19 cellular contexts compared by ENCODE assay signal in genomic region chr1:205575294-205575885, GRCh38. TPM values are rescaled to one million over a fixed set of nuclear protein-coding genes. Genes with fewer than 3 reads are reported as not detected.
DNase-seq lines count a peak whose midpoint lies in the region; ATAC-seq and TF ChIP-seq lines count a peak whose summit lies in the region.
"Had no signal": no experiment of that assay in that cellular context is flagged by ENCODE, and none has a peak within 500 bp of the region (broad histone marks: within the 10 kb centered on the region; RNA-seq: fewer than 3 reads in every experiment).

No MANE protein-coding gene starts in this region.

- ATAC-seq in mucosa of descending colon (peak; percentile 58), right cardiac atrium (no peak)

- peak in 2 of 3 donors; percentile 4 to 32 for DNase-seq in Peyer's patch
- peak; percentile 9 for DNase-seq in coronary artery (ENCODE audit: low spot score)
- DNase-seq in mucosa of descending colon = no peak
- DNase-seq in suprapubic skin (ENCODE audit: low spot score in 2 of 2) = peak; percentile 24 to 57
- DNase-seq in NCI-H226 = no peak
- no peak for DNase-seq in right cardiac atrium
- DNase-seq in DMS153 treated with DMSO at 0.1 percent for 48 hours (lab: John Stamatoyannopoulos, UW; ENCODE audit: unreplicated experiment) = no peak
- no peak for DNase-seq in anterior cingulate cortex (lab: John Stamatoyannopoulos, UW)
- DNase-seq: CD4-positive, alpha-beta memory T cell; IMR-90; Kasumi-1; MV-4-11; NCI-H1417 treated with DMSO at 0.1 percent for 48 hours; NCI-H2029; NCI-H524 treated with DMSO at 0.1 percent for 48 hours; OCI-M1; SJCRH30 had no signal

- no peak for TF ChIP-seq POLR2A in Peyer's patch (IDR thresholded peaks at IDR 0.05)
- TF ChIP-seq POLR2A in suprapubic skin (IDR thresholded peaks at IDR 0.05) = no peak

- no peaks in the 10 kb centered on the region for H3K27me3 ChIP-seq in Peyer's patch
- peaks cover 32% of the 10 kb centered on the region for H3K27me3 ChIP-seq in suprapubic skin
- H3K27me3 ChIP-seq in right cardiac atrium (ENCODE audit: control insufficient read depth, insufficient read depth) = no peaks in the 10 kb centered on the region

- no peak for TF ChIP-seq EP300 in suprapubic skin (IDR thresholded peaks at IDR 0.05)

- H3K27ac ChIP-seq in Peyer's patch (no peak overlapping the region), coronary artery (no peak overlapping the region), suprapubic skin (no peak overlapping the region), right cardiac atrium (ENCODE audit: low read length) (no peak overlapping the region)
- H3K27ac ChIP-seq: RWPE1, SJCRH30 had no signal

- no peaks in the 10 kb centered on the region for H3K4me1 ChIP-seq in Peyer's patch
- peaks cover 5% of the 10 kb centered on the region for H3K4me1 ChIP-seq in mucosa of descending colon (ENCODE audit: low read depth)
- peaks cover 7% of the 10 kb centered on the region for H3K4me1 ChIP-seq in suprapubic skin
- no peaks in the 10 kb centered on the region for H3K4me1 ChIP-seq in right cardiac atrium (ENCODE audit: control insufficient read depth, insufficient read depth, low read length)
- H3K4me1 ChIP-seq: HAP-1 had no signal

- intact Hi-C loops in mucosa of descending colon (cut with DNase I, micrococcal nuclease) = no loop called here
- intact Hi-C loops in right cardiac atrium (cut with DNase I) = no loop called here

- H3K36me3 ChIP-seq in Peyer's patch (no peaks in the 10 kb centered on the region), mucosa of descending colon (ENCODE audit: low read depth) (no peaks in the 10 kb centered on the region), suprapubic skin (no peaks in the 10 kb centered on the region)
- H3K36me3 ChIP-seq: HAP-1, SJCRH30 had no signal

- H3K9me3 ChIP-seq in Peyer's patch (no peaks in the 10 kb centered on the region), mucosa of descending colon (no peaks in the 10 kb centered on the region), suprapubic skin (no peaks in the 10 kb centered on the region), right cardiac atrium (ENCODE audit: control insufficient read depth, low read length) (no peaks in the 10 kb centered on the region)
- H3K9me3 ChIP-seq: HAP-1, SJCRH30 had no signal

- TF ChIP-seq CTCF in Peyer's patch (IDR thresholded peaks at IDR 0.05) (no peak), coronary artery (IDR thresholded peaks at IDR 0.05) (no peak), mucosa of descending colon (IDR thresholded peaks at IDR 0.05) (no peak), suprapubic skin (IDR thresholded peaks at IDR 0.05) (no peak)

- H3K4me3 ChIP-seq in Peyer's patch (no peak overlapping the region), coronary artery (no peak overlapping the region), mucosa of descending colon (no peak overlapping the region), suprapubic skin (no peak overlapping the region), right cardiac atrium (ENCODE audit: low read length) (no peak overlapping the region)
- H3K4me3 ChIP-seq: HAP-1, SJCRH30 had no signal

- no CpG with 5 or more reads among the region's 1 CpG for WGBS in suprapubic skin
- WGBS in right cardiac atrium = 69% methylated on average over 1 of the region's 1 CpG

RNA-seq across cellular contexts. Expression of gene ELK4, which starts 56.4 kb away (rescaled TPM):
- total RNA-seq in Peyer's patch = 10 to 100 TPM; 16.6 to 66.8 (median 23.7) TPM
- 10 to 100 TPM; 43.1 to 60.6 (median 47.6) TPM for total RNA-seq in mucosa of descending colon
- total RNA-seq in suprapubic skin = 10 to 100 TPM; 30.9 to 52.6 (median 43.8) TPM
- total RNA-seq in right cardiac atrium = 10 to 100 TPM; 39.7 to 45.0 (median 43.2) TPM
- polyA plus RNA-seq in right cardiac atrium = 6.3 TPM

Comparison
In these comparisons a context has a peak if more than half of its experiments do, and no peak if none do; other contexts are left out.
1. DNase-seq: peak in Peyer's patch (2 of 3), coronary artery (single experiment) and suprapubic skin (2 of 2); none in mucosa of descending colon (0 of 3), NCI-H226 (single experiment), right cardiac atrium (0 of 3), DMS153 treated with DMSO at 0.1 percent for 48 hours (single experiment) and anterior cingulate cortex (0 of 58).